ENCODE assay signal across 22 cellular contexts in the genomic region with DNA sequence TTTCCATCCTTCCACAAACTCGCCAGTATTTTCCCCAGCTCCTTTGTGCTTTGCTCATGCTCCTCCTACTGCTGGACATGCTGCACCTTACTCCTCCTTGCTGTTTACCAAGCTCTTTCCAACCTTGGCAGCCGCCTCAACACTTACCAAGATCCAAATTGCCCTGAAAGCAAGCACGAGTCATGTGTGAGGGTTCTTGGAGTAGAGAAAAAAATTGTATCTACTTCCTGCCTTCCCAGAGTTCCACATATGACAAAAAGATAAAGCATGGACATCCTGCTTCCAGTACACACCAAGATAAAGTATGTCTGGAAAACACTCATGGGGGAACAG.
DNase-seq lines count a peak whose midpoint lies in the region; ATAC-seq and TF ChIP-seq lines count a peak whose summit lies in the region.
"Had no signal": no experiment of that assay in that cellular context is flagged by ENCODE, and none has a peak within 500 bp of the region (broad histone marks: within the 10 kb centered on the region; RNA-seq: fewer than 3 reads in every experiment).

No MANE protein-coding gene starts in this region.

- H3K4me1 ChIP-seq in trophoblast cell (ENCODE audit: control insufficient read depth in 1 of 2, insufficient read depth in 2 of 2, low read length in 2 of 2): no peaks in the 10 kb centered on the region
- H3K4me1 ChIP-seq in aorta (ENCODE audit: control insufficient read depth in 1 of 2, insufficient read depth in 2 of 2, low read length in 2 of 2): no peaks in the 10 kb centered on the region
- no peaks in the 10 kb centered on the region for H3K4me1 ChIP-seq in prostate gland (replicated peaks)
- H3K4me1 ChIP-seq: BLaER1 treated with 17β-estradiol and CSF1 and Interleukin-3, amounts not matched to agents 10 nM and 100 nM; SJSA1 had no signal

- no peak overlapping the region for H2BK12ac ChIP-seq in trophoblast cell (ENCODE audit: low read length)

- in situ Hi-C loops in G401 (cut with HindIII; ENCODE audit: low sequenced_read_pairs): no loop called here

- ATAC-seq in aorta (ENCODE audit: low FRiP score): no peak
- ATAC-seq: CD8-positive, alpha-beta T cell; HCT116; HepG2; T-helper 17 cell had no signal

- TF ChIP-seq CTCF in VCaP (conservative IDR thresholded peaks at IDR 0.05): no peak
- TF ChIP-seq CTCF in chondrocyte (IDR thresholded peaks at IDR 0.05): no peak
- no peak for TF ChIP-seq CTCF in prostate gland (IDR thresholded peaks at IDR 0.05)

- no peak overlapping the region for H3K4me3 Mint-ChIP-seq in chondrocyte (ENCODE audit: unreplicated experiment)
- H3K4me3 Mint-ChIP-seq: CD8-positive, alpha-beta T cell; T-helper 17 cell had no signal

- no peaks in the 10 kb centered on the region for H3K27me3 Mint-ChIP-seq in chondrocyte (ENCODE audit: low read depth)

- H3K27me3 ChIP-seq in MG63 (no peaks in the 10 kb centered on the region), trophoblast cell (ENCODE audit: insufficient read depth, low read length) (no peaks in the 10 kb centered on the region), aorta (ENCODE audit: control insufficient read depth in 1 of 2, insufficient read depth in 2 of 2, low read length in 1 of 2) (no peaks in the 10 kb centered on the region), prostate gland (replicated peaks; ENCODE audit: insufficient read depth) (no peaks in the 10 kb centered on the region)
- H3K27me3 ChIP-seq: BLaER1 treated with 17β-estradiol and CSF1 and Interleukin-3, amounts not matched to agents 10 nM and 100 nM; SJSA1 had no signal

- H3K27ac ChIP-seq in VCaP (peak overlapping the region; percentile 58), trophoblast cell (ENCODE audit: low read depth, low read length) (no peak overlapping the region), aorta (ENCODE audit: low read depth in 1 of 2, low read length in 2 of 2) (no peak overlapping the region), prostate gland (no peak overlapping the region)
- H3K27ac ChIP-seq: BLaER1 treated with 17β-estradiol and CSF1 and Interleukin-3, amounts not matched to agents 10 nM and 100 nM; PC-9; SJSA1 had no signal

- H3K9me3 ChIP-seq in MG63 (no peaks in the 10 kb centered on the region), trophoblast cell (ENCODE audit: insufficient read depth, low read depth, low read length) (peaks cover 1% of the 10 kb centered on the region), aorta (ENCODE audit: control insufficient read depth, low read length) (no peaks in the 10 kb centered on the region), prostate gland (no peaks in the 10 kb centered on the region)
- H3K9me3 ChIP-seq: BLaER1 treated with 17β-estradiol and CSF1 and Interleukin-3, amounts not matched to agents 10 nM and 100 nM; SJSA1 had no signal

- H4K91ac ChIP-seq in trophoblast cell (ENCODE audit: low read depth, low read length): no peak overlapping the region

- no peak overlapping the region for H3K4me2 ChIP-seq in trophoblast cell (ENCODE audit: low read length)
- H3K4me2 ChIP-seq: BLaER1 treated with 17β-estradiol and CSF1 and Interleukin-3, amounts not matched to agents 10 nM and 100 nM; PC-9 had no signal

- H4K8ac ChIP-seq in trophoblast cell (ENCODE audit: low read depth, low read length): no peak overlapping the region

- H2BK5ac ChIP-seq in trophoblast cell (ENCODE audit: low read depth, low read length, poor library complexity): no peak overlapping the region

- WGBS in trophoblast cell (ENCODE audit: extremely low coverage, insufficient coverage, insufficient read length): no CpG with 5 or more reads among the region's 3 CpGs
- 54 to 56% methylated on average over 3 of the region's 3 CpGs for WGBS in aorta, 2 donors
- WGBS in prostate gland: 56% methylated on average over 3 of the region's 3 CpGs

- no peaks in the 10 kb centered on the region for H3K9me3 Mint-ChIP-seq in chondrocyte (ENCODE audit: low read depth)
- H3K9me3 Mint-ChIP-seq: CD8-positive, alpha-beta T cell had no signal

- peak; percentile 80 for DNase-seq in G401 (ENCODE audit: low spot score)
- DNase-seq in MG63: peak; percentile 49
- DNase-seq in trophoblast cell: no peak
- no peak for DNase-seq in chondrocyte (ENCODE audit: low spot score)
- DNase-seq in aorta: no peak
- DNase-seq in prostate gland (ENCODE audit: low spot score): no peak
- DNase-seq: Calu3; CD8-positive, alpha-beta T cell; GDM1; GOT3; KG1; NCI-H1436 treated with DMSO at 0.1 percent for 48 hours; NCI-H2081; NCI-H510A; NCI-H774; PC-9; T-helper 17 cell had no signal

- no peak overlapping the region for H2AK5ac ChIP-seq in trophoblast cell (ENCODE audit: low read length)

- H3K4me3 ChIP-seq in MG63: no peak overlapping the region
- H3K4me3 ChIP-seq in trophoblast cell (ENCODE audit: low read depth, low read length): no peak overlapping the region
- H3K4me3 ChIP-seq in aorta (ENCODE audit: low read length in 2 of 2): no peak overlapping the region
- no peak overlapping the region for H3K4me3 ChIP-seq in prostate gland
- H3K4me3 ChIP-seq: BLaER1 treated with 17β-estradiol and CSF1 and Interleukin-3, amounts not matched to agents 10 nM and 100 nM; PC-9; SJSA1 had no signal

- H3K23ac ChIP-seq in trophoblast cell (ENCODE audit: low read length): no peak overlapping the region

- no peak overlapping the region for H2AFZ ChIP-seq in trophoblast cell (ENCODE audit: insufficient read depth, low read length, poor library complexity)
- H2AFZ ChIP-seq: PC-9 had no signal

- no peaks in the 10 kb centered on the region for H3K79me2 ChIP-seq in trophoblast cell (ENCODE audit: control insufficient read depth, insufficient read depth, low read length, poor library complexity)

- H3K18ac ChIP-seq in trophoblast cell (ENCODE audit: low read length): no peak overlapping the region

- H3K9ac ChIP-seq in trophoblast cell (ENCODE audit: low read length): peak overlapping the region; percentile 62
- H3K9ac ChIP-seq: BLaER1 treated with 17β-estradiol and CSF1 and Interleukin-3, amounts not matched to agents 10 nM and 100 nM had no signal

- no peak overlapping the region for H3K14ac ChIP-seq in trophoblast cell (ENCODE audit: low read length)

- H3K36me3 ChIP-seq in MG63 (no peaks in the 10 kb centered on the region), trophoblast cell (ENCODE audit: control insufficient read depth in 1 of 2, insufficient read depth in 2 of 2, low read length in 2 of 2) (no peaks in the 10 kb centered on the region), aorta (ENCODE audit: control insufficient read depth in 1 of 2, insufficient read depth in 2 of 2, low read length in 1 of 2) (no peaks in the 10 kb centered on the region), prostate gland (no peaks in the 10 kb centered on the region)
- H3K36me3 ChIP-seq: BLaER1 treated with 17β-estradiol and CSF1 and Interleukin-3, amounts not matched to agents 10 nM and 100 nM; SJSA1 had no signal

- no peaks in the 10 kb centered on the region for H3K36me3 Mint-ChIP-seq in chondrocyte (ENCODE audit: low read depth)
- H3K36me3 Mint-ChIP-seq: CD8-positive, alpha-beta T cell had no signal

- intact Hi-C loops in aorta (cut with DNase I) (no loop called here), prostate gland (cut with DNase I) (no loop called here)

- H3K4ac ChIP-seq in trophoblast cell (ENCODE audit: low read depth, low read length): no peak overlapping the region

- no peaks in the 10 kb centered on the region for H3K79me1 ChIP-seq in trophoblast cell (ENCODE audit: low read length)

- H3K4me1 Mint-ChIP-seq in chondrocyte (ENCODE audit: low read depth): peaks cover 8% of the 10 kb centered on the region

- H2BK120ac ChIP-seq in trophoblast cell (ENCODE audit: insufficient read depth, low read length, poor library complexity): no peak overlapping the region

- TF ChIP-seq POLR2A in prostate gland (IDR thresholded peaks at IDR 0.05): no peak

- H3K27ac Mint-ChIP-seq in chondrocyte (ENCODE audit: unreplicated experiment): no peak overlapping the region
- H3K27ac Mint-ChIP-seq: CD8-positive, alpha-beta T cell; T-helper 17 cell had no signal

- H4K12ac ChIP-seq in trophoblast cell (ENCODE audit: low read depth, low read length): no peak overlapping the region

Comparison
In these comparisons a context has a peak if more than half of its experiments do, and no peak if none do; other contexts are left out.
1. DNase-seq: peak in G401 (single experiment) and MG63 (single experiment); none in trophoblast cell (0 of 2), chondrocyte (single experiment), aorta (0 of 2) and prostate gland (single experiment).